Comparison of ENCODE assay signal across 25 cellular contexts in the genomic region with DNA sequence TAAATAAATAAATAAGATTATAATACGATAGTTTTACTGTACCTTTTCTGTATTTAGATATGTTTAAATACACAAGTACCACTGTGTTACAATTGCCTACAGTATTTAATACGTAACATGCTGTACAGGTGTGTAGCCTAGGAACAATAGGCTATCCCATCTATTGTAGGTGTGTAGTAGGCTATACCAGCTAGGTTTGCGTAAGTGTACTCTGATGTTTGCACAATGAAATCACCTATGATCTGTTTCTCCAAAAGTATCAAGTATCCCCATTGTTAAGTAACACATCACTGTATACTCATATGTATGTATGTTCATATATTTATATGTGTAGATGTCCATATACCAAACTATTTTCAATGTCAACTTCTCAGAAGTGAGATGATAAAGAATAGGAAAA.
"Had no signal": no experiment of that assay in that cellular context is flagged by ENCODE, and none has a peak within 500 bp of the region (broad histone marks: within the 10 kb centered on the region; RNA-seq: fewer than 3 reads in every experiment).

No MANE protein-coding gene starts in this region.

- H3K4me3 ChIP-seq: left lung, lung, neural progenitor cell, right atrium auricular region, smooth muscle cell, uterus had no signal

- H2AFZ ChIP-seq: neural progenitor cell, parathyroid adenoma had no signal

- H3K9ac ChIP-seq: neural progenitor cell, parathyroid adenoma had no signal

- H3K27ac ChIP-seq: left lung, neural progenitor cell, parathyroid adenoma, right atrium auricular region, uterus had no signal

- H3K4me2 ChIP-seq: neural progenitor cell, smooth muscle cell had no signal

- H3K4me1 ChIP-seq: left lung, parathyroid adenoma, right atrium auricular region, uterus had no signal

- H3K9me3 ChIP-seq: left lung, right atrium auricular region, uterus had no signal

- H3K36me3 ChIP-seq: left lung, neural progenitor cell, right atrium auricular region, uterus had no signal

- DNase-seq: activated CD4-positive, alpha-beta memory T cell treated with anti-CD3 and anti-CD28 coated beads for 36 hours; activated CD4-positive, alpha-beta T cell treated with anti-CD3 and anti-CD28 coated beads, Interleukin-2, amount 10 ng/mL, durations not matched to agents 24 days and 14 days; activated CD4-positive, CD25-positive, alpha-beta regulatory T cell treated with anti-CD3 and anti-CD28 coated beads, Interleukin-2, amount 50 U/mL, for 72 hours; activated CD8-positive, alpha-beta memory T cell treated with anti-CD3 and anti-CD28 coated beads, Interleukin-2, amount 50 U/mL, for 4 hours; activated gamma-delta T cell; activated naive CD4-positive, alpha-beta T cell treated with anti-CD3 and anti-CD28 coated beads, Interleukin-2, amount 10 ng/mL, durations not matched to agents 7 days and 5 days; activated naive CD8-positive, alpha-beta T cell treated with anti-CD3 and anti-CD28 coated beads, Interleukin-2, amount 10 ng/mL, durations not matched to agents 7 days and 5 days; activated T-cell treated with anti-CD3 and anti-CD28 coated beads, Interleukin-2, amount 50 U/mL, for 24 hours; central memory CD4-positive, alpha-beta T cell; left lung; mesendoderm; natural killer cell; occipital lobe; stimulated activated CD4-positive, alpha-beta T cell treated with anti-CD3 and anti-CD28 coated beads, Interleukin-1b, Interleukin-23, amount 100 ng/mL, for 48 hours; stimulated activated CD4-positive, alpha-beta T cell treated with anti-CD3 and anti-CD28 coated beads, Interleukin-4, amount 100 ng/mL, for 4 hours; stimulated activated CD8-positive, alpha-beta memory T cell treated with anti-CD3 and anti-CD28 coated beads, Interleukin-4, amount 100 ng/mL, for 48 hours; stimulated activated naive CD8-positive, alpha-beta T cell treated with anti-CD3 and anti-CD28 coated beads, Interleukin-15, amount 100 ng/mL, for 72 hours; substantia nigra; uterus had no signal

- H3K27me3 ChIP-seq: left lung, neural progenitor cell, right atrium auricular region, uterus had no signal

- ATAC-seq: left lung; natural killer cell; stimulated activated memory B cell treated with anti-CD40 and anti-IgM and Interleukin-4, amounts not matched to agents 10 μg/mL and 1 μg/mL and 100 μg/mL, for 72 hours; stimulated activated naive CD8-positive, alpha-beta T cell treated with anti-CD3 and anti-CD28 coated beads, Interleukin-15, amount 100 ng/mL, for 72 hours had no signal
